8 cellular contexts compared by ENCODE assay signal in genomic region chr1:1299686-1300351, GRCh38. TPM values are rescaled to one million over a fixed set of nuclear protein-coding genes. Genes with fewer than 3 reads are reported as not detected.
DNase-seq lines count a peak whose midpoint lies in the region; ATAC-seq, FAIRE-seq and TF ChIP-seq lines count a peak whose summit lies in the region.

No MANE protein-coding gene starts in this region.

- DNase-seq in AG09309 (ENCODE audit: low read depth): no peak
- no peak for DNase-seq in GM12864 (ENCODE audit: low read depth)
- peak; percentile 59 for DNase-seq in SW480 (ENCODE audit: low spot score)
- DNase-seq in germinal center (ENCODE audit: low spot score): peak; percentile 46
- no peak for DNase-seq in medulla oblongata (ENCODE audit: extremely low spot score)
- no peak for DNase-seq in hippocampal formation (lab: John Stamatoyannopoulos, UW)
- DNase-seq in GM12892 (ENCODE audit: insufficient read length): no peak

- no peak for TF ChIP-seq POLR2A in GM12892 (IDR thresholded peaks at IDR 0.05; ENCODE audit: low read depth, low read length)

- no peak overlapping the region for H3K4me3 ChIP-seq in AG09309 (ENCODE audit: control insufficient read depth, low read depth, low read length)
- no peak overlapping the region for H3K4me3 ChIP-seq in GM12864 (ENCODE audit: low read depth, low read length)

- TF ChIP-seq CTCF in AG09309 (IDR thresholded peaks at IDR 0.05; ENCODE audit: control insufficient read depth, insufficient read depth, low read depth, low read length, missing control alignments): peak; percentile 23
- TF ChIP-seq CTCF in GM12864 (IDR thresholded peaks at IDR 0.05; ENCODE audit: low read depth, low read length, missing control alignments): peak; percentile 70

- FAIRE-seq in GM12892 (lab: Jason Lieb, UNC): no peak

- ATAC-seq in GM21825 (IDR thresholded peaks at IDR 0.05; ENCODE audit: unreplicated experiment): no peak

RNA-seq across cellular contexts. Expression of gene ACAP3, which starts 7.9 kb away (rescaled TPM):
- 18.0 TPM for polyA plus RNA-seq in GM12892 (2012; ENCODE audit: missing spikeins)

RNA-seq across cellular contexts. Expression of gene PUSL1, which starts 8.6 kb away (rescaled TPM):
- polyA plus RNA-seq in GM12892 (2012; ENCODE audit: missing spikeins): 3.1 TPM

RNA-seq across cellular contexts. Expression of gene SCNN1D, which starts 19.6 kb away (rescaled TPM):
- 0.34 TPM for polyA plus RNA-seq in GM12892 (2012; ENCODE audit: missing spikeins)

RNA-seq across cellular contexts. Expression of gene INTS11, which starts 24.6 kb away (rescaled TPM):
- polyA plus RNA-seq in GM12892 (2012; ENCODE audit: missing spikeins): 53.6 TPM

RNA-seq across cellular contexts. Expression of gene CPTP, which starts 24.8 kb away (rescaled TPM):
- 2.1 TPM for polyA plus RNA-seq in GM12892 (2012; ENCODE audit: missing spikeins)

Comparison
In these comparisons a context has a peak if more than half of its experiments do, and no peak if none do; other contexts are left out.
1. DNase-seq: peak in SW480 (single experiment) and germinal center (single experiment); none in AG09309 (single experiment), GM12864 (single experiment), medulla oblongata (single experiment), hippocampal formation (0 of 2) and GM12892 (single experiment).